8 cellular contexts compared by ENCODE assay signal in the genomic region with DNA sequence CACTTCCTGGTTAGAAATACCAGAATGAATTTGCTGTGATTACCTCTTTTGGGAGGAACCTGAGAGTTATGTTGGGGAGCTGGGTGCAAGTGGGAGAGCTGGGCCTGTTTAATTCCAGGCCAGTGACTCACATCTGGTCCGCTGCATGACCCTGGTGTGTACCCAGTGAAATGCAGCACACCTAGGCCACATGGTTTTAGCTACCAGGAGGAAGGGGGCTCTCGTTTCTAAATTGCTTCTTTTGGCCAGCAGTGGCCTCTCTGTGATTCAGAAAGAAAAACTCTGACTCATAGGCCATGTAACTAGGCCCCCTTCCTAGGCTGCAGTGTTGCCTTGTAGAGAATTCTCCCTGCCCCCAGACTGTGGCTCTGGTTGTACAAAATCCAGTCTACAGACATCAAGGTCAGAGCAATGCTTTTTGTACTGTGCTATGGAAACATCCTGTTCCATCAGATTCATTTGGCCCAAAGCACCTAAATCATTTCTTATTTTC. TPM values are rescaled to one million over a fixed set of nuclear protein-coding genes. Genes with fewer than 3 reads are reported as not detected.
A peak's percentile ranks its signal among the peaks of the same experiment; 100 is the strongest.
DNase-seq lines count a peak whose midpoint lies in the region; ATAC-seq and TF ChIP-seq lines count a peak whose summit lies in the region.

No MANE protein-coding gene starts in this region.

- H3K4me3 ChIP-seq in HCT116 (replicated peaks in 1 of 2; ENCODE audit: low read depth in 1 of 2, low read length in 2 of 2) (peak overlapping the region; percentile 22 to 38), Panc1 (ENCODE audit: low read depth in 2 of 2, low read length in 2 of 2) (peak overlapping the region in 1 of 2 experiments; percentile 34; a peak in 2 of 4 replicates)

- TF ChIP-seq CTCF in HCT116 (IDR thresholded peaks at IDR 0.05 in 2 of 3, conservative IDR thresholded peaks at IDR 0.05 in 1 of 3; ENCODE audit: borderline replicate concordance in 1 of 3, insufficient read depth in 1 of 3, low read depth in 2 of 3, low read length in 2 of 3) = no peak
- no peak for TF ChIP-seq CTCF in Panc1 (IDR thresholded peaks at IDR 0.05)

- peaks cover 0 to 2% of the 10 kb centered on the region in 2 experiments; a peak in 1 of 4 replicates for H3K36me3 ChIP-seq in HCT116 (ENCODE audit: control insufficient read depth in 1 of 2, insufficient read depth in 2 of 2, low read length in 2 of 2)
- no peaks in the 10 kb centered on the region for H3K36me3 ChIP-seq in Panc1 (ENCODE audit: control insufficient read depth, insufficient read depth, low read length)

- TF ChIP-seq RAD21 in HCT116 (IDR thresholded peaks at IDR 0.05; ENCODE audit: low read depth) = no peak

- CTCF ChIA-PET in HCT116 (lab: Charles Lee) (interaction anchor here (0.9 to 1.3 kb wide), 4 partner anchors 12 to 76 kb away, joined by 3 to 10 read pairs (median 4); no protein-coding TSS in a partner anchor), Panc1 (lab: Charles Lee) (interaction anchor here (0.6 to 0.9 kb wide), 3 partner anchors 14 to 109 kb away, joined by 3 to 4 read pairs (median 4); a partner anchor contains a TSS)

- peaks cover 20% of the 10 kb centered on the region; the same call in 1 of the 2 replicates for H3K79me2 ChIP-seq in HCT116 (ENCODE audit: insufficient read depth, low read length)

- H3K4me1 ChIP-seq in HCT116 (ENCODE audit: control insufficient read depth in 1 of 2, insufficient read depth in 2 of 2, low read length in 2 of 2) (peaks cover 50 to 56% of the 10 kb centered on the region in 2 experiments), Panc1 (ENCODE audit: control insufficient read depth, insufficient read depth, low read length) (peaks cover 58% of the 10 kb centered on the region)

- BruUV-seq in HCT116 (replicated peaks; lab: Mats Ljungman, UMichigan) (no TSS peak), Panc1 (replicated peaks; lab: Mats Ljungman, UMichigan) (no TSS peak)

- no peak overlapping the region for H2AFZ ChIP-seq in HCT116 (ENCODE audit: low read depth, low read length, poor library complexity, severe bottlenecking)

- POLR2A ChIA-PET in HCT116 (lab: Charles Lee) = interaction anchor here (0.6 to 1.7 kb wide), 3 partner anchors 40 to 117 kb away, joined by 3 to 10 read pairs (median 4); a partner anchor contains a TSS
- POLR2A ChIA-PET in Panc1 (lab: Charles Lee) = no interaction called here

- no peaks in the 10 kb centered on the region for H4K20me1 ChIP-seq in HCT116 (ENCODE audit: insufficient read depth)

- intact Hi-C loops in HCT116 (cut with micrococcal nuclease) = loop anchor here (2.0 kb wide), 1 partner anchor 43 kb away; no protein-coding TSS in a partner anchor
- intact Hi-C loops in Panc1 (cut with micrococcal nuclease; ENCODE audit: unreplicated experiment) = no loop called here

- peak overlapping the region; percentile 61 for H3K9ac ChIP-seq in HCT116 (ENCODE audit: low read length)

- no peak for TF ChIP-seq POLR2A in HCT116 (IDR thresholded peaks at IDR 0.05; ENCODE audit: borderline replicate concordance, extremely low read depth, insufficient read depth, insufficient read length)

- DNase-seq in NCI-H1092 treated with DMSO at 0.1 percent for 48 hours (lab: John Stamatoyannopoulos, UW) = peak; percentile 47
- no peak for DNase-seq in NCI-H1092 (lab: John Stamatoyannopoulos, UW)
- peak; percentile 81 for DNase-seq in HCT116 (ENCODE audit: low read depth, low spot score)
- DNase-seq in Panc1 (ENCODE audit: low read depth, low spot score) = peak; percentile 88
- peak; percentile 89 for DNase-seq in astrocyte of the hippocampus (ENCODE audit: low read depth, low spot score)
- peak; percentile 95 for DNase-seq in iris pigment epithelial cell (ENCODE audit: low read depth)
- DNase-seq in stimulated activated CD4-positive, alpha-beta T cell treated with anti-CD3 and anti-CD28 coated beads, Interleukin-1b, Interleukin-23, amount 100 ng/mL, for 48 hours = peak; percentile 83
- DNase-seq in NCI-H2107 treated with DMSO at 0.1 percent for 48 hours (lab: John Stamatoyannopoulos, UW; ENCODE audit: unreplicated experiment) = no peak

- ATAC-seq in HCT116 (peak; percentile 94), Panc1 (peak; percentile 92)

- peak overlapping the region; percentile 95 for H3K27ac ChIP-seq in HCT116 (ENCODE audit: low read depth, low read length)
- peak overlapping the region; percentile 98 for H3K27ac ChIP-seq in Panc1 (ENCODE audit: low read length)

- in situ Hi-C loops in Panc1 (cut with HindIII; ENCODE audit: low pct_unique_long_range_greater_than_20kb, low sequenced_read_pairs) = no loop called here

- RAD21 ChIA-PET in HCT116 (lab: Charles Lee; ENCODE audit: low non-redundant PET in 1 of 2, low total read pairs in 2 of 2, uncharacterized antibody in 2 of 2, unreplicated experiment in 2 of 2) = no interaction called here

- no peaks in the 10 kb centered on the region for H3K9me2 ChIP-seq in HCT116 (ENCODE audit: insufficient read depth)

- H3K9me3 ChIP-seq in HCT116 (ENCODE audit: control insufficient read depth in 1 of 2, insufficient read depth in 1 of 2, low read depth in 1 of 2, low read length in 2 of 2) (no peaks in the 10 kb centered on the region), Panc1 (ENCODE audit: control insufficient read depth, insufficient read depth, low read depth, low read length) (no peaks in the 10 kb centered on the region)

- peak overlapping the region; percentile 79 for H3K4me2 ChIP-seq in HCT116 (ENCODE audit: low read length)

- no peaks in the 10 kb centered on the region for H3K27me3 ChIP-seq in HCT116 (ENCODE audit: insufficient read depth, low read length)
- H3K27me3 ChIP-seq in Panc1 (ENCODE audit: control insufficient read depth, insufficient read depth, low read length) = no peaks in the 10 kb centered on the region

TF ChIP-seq in HCT116, 20 proteins besides CTCF, POLR2A, EP300 and RAD21 (continues in another document):
- TF ChIP-seq ZNF274 (IDR thresholded peaks at IDR 0.05; ENCODE audit: low read depth, low read length) = no peak
- no peak for TF ChIP-seq ELF1 (IDR thresholded peaks at IDR 0.05; ENCODE audit: borderline replicate concordance, low read depth)
- TF ChIP-seq SP1 (IDR thresholded peaks at IDR 0.05; ENCODE audit: low read depth) = no peak
- no peak for TF ChIP-seq CBX3 (IDR thresholded peaks at IDR 0.05; ENCODE audit: low read depth)
- TF ChIP-seq ZFX (IDR thresholded peaks at IDR 0.05) = peak; percentile 47
- TF ChIP-seq, protein P1, sequence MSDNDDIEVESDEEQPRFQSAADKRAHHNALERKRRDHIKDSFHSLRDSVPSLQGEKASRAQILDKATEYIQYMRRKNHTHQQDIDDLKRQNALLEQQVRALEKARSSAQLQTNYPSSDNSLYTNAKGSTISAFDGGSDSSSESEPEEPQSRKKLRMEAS (IDR thresholded peaks at IDR 0.05) = no peak
- TF ChIP-seq EGR1 (IDR thresholded peaks at IDR 0.05; ENCODE audit: low read depth) = no peak
- no peak for TF ChIP-seq SRF (IDR thresholded peaks at IDR 0.05; ENCODE audit: low read depth)
- TF ChIP-seq YY1 (IDR thresholded peaks at IDR 0.05; ENCODE audit: extremely low read depth, insufficient replicate concordance, low read depth, low read length) = peak; percentile 34
- no peak for TF ChIP-seq TCF7L2 (IDR thresholded peaks at IDR 0.05; ENCODE audit: borderline replicate concordance, extremely low read depth, insufficient read depth, insufficient read length)
- peak; percentile 71 for TF ChIP-seq POLR2AphosphoS5 (IDR thresholded peaks at IDR 0.05; ENCODE audit: low read depth, low read length)
- TF ChIP-seq EZH2 (IDR thresholded peaks at IDR 0.05) = no peak
- TF ChIP-seq, protein P2, sequence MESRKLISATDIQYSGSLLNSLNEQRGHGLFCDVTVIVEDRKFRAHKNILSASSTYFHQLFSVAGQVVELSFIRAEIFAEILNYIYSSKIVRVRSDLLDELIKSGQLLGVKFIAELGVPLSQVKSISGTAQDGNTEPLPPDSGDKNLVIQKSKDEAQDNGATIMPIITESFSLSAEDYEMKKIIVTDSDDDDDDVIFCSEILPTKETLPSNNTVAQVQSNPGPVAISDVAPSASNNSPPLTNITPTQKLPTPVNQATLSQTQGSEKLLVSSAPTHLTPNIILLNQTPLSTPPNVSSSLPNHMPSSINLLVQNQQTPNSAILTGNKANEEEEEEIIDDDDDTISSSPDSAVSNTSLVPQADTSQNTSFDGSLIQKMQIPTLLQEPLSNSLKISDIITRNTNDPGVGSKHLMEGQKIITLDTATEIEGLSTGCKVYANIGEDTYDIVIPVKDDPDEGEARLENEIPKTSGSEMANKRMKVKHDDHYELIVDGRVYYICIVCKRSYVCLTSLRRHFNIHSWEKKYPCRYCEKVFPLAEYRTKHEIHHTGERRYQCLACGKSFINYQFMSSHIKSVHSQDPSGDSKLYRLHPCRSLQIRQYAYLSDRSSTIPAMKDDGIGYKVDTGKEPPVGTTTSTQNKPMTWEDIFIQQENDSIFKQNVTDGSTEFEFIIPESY (IDR thresholded peaks at IDR 0.05; ENCODE audit: extremely low read depth, insufficient replicate concordance, low read length) = no peak

RNA-seq across cellular contexts. Expression of a gene that starts 6.7 kb away (rescaled TPM):
- total RNA-seq in HCT116 (2021; ENCODE audit: unreplicated experiment) (14.0 TPM), Panc1 (2021; ENCODE audit: unreplicated experiment) (42.5 TPM)
- 7.8 and 9.2 TPM in 2 replicates for polyA plus RNA-seq in HCT116 (2012)
- 20.1 TPM for polyA plus RNA-seq in Panc1 (2012; ENCODE audit: insufficient read length)

RNA-seq across cellular contexts. Expression of a gene that starts 28.0 kb away (rescaled TPM):
- total RNA-seq in HCT116 (2021; ENCODE audit: unreplicated experiment) = 4.4 TPM
- polyA plus RNA-seq in HCT116 (2012) = 2.9 and 3.0 TPM in 2 replicates
- 3.0 TPM for total RNA-seq in Panc1 (2021; ENCODE audit: unreplicated experiment)
- polyA plus RNA-seq in Panc1 (2012; ENCODE audit: insufficient read length) = not detected

RNA-seq across cellular contexts. Expression of a gene that starts 40.2 kb away (rescaled TPM):
- total RNA-seq in HCT116 (2021; ENCODE audit: unreplicated experiment) (47.9 TPM), Panc1 (2021; ENCODE audit: unreplicated experiment) (66.4 TPM)
- polyA plus RNA-seq in HCT116 (2012) = 33.3 and 36.1 TPM in 2 replicates
- polyA plus RNA-seq in Panc1 (2012; ENCODE audit: insufficient read length) = 51.5 TPM

RNA-seq across cellular contexts. Expression of a gene that starts 40.4 kb away (rescaled TPM):
- total RNA-seq in HCT116 (2021; ENCODE audit: unreplicated experiment) = 2.1 TPM
- 1.8 and 2.1 TPM in 2 replicates for polyA plus RNA-seq in HCT116 (2012)
- 0.59 TPM for total RNA-seq in Panc1 (2021; ENCODE audit: unreplicated experiment)
- polyA plus RNA-seq in Panc1 (2012; ENCODE audit: insufficient read length) = 1.2 TPM

RNA-seq across cellular contexts. Expression of a gene that starts 56.5 kb away (rescaled TPM):
- 12.4 TPM for total RNA-seq in HCT116 (2021; ENCODE audit: unreplicated experiment)
- polyA plus RNA-seq in HCT116 (2012) = 12.0 and 16.8 TPM in 2 replicates
- total RNA-seq in Panc1 (2021; ENCODE audit: unreplicated experiment) = 13.8 TPM
- polyA plus RNA-seq in Panc1 (2012; ENCODE audit: insufficient read length) = 28.9 TPM

Comparison
In these comparisons a context has a peak if more than half of its experiments do, and no peak if none do; other contexts are left out.
1. DNase-seq: peak in NCI-H1092 treated with DMSO at 0.1 percent for 48 hours (single experiment), HCT116 (single experiment), Panc1 (single experiment), astrocyte of the hippocampus (single experiment), iris pigment epithelial cell (single experiment) and stimulated activated CD4-positive, alpha-beta T cell treated with anti-CD3 and anti-CD28 coated beads, Interleukin-1b, Interleukin-23, amount 100 ng/mL, for 48 hours (single experiment); none in NCI-H1092 (single experiment) and NCI-H2107 treated with DMSO at 0.1 percent for 48 hours (single experiment).